Comparison of ENCODE assay signal across 1 cellular context in the genomic region with DNA sequence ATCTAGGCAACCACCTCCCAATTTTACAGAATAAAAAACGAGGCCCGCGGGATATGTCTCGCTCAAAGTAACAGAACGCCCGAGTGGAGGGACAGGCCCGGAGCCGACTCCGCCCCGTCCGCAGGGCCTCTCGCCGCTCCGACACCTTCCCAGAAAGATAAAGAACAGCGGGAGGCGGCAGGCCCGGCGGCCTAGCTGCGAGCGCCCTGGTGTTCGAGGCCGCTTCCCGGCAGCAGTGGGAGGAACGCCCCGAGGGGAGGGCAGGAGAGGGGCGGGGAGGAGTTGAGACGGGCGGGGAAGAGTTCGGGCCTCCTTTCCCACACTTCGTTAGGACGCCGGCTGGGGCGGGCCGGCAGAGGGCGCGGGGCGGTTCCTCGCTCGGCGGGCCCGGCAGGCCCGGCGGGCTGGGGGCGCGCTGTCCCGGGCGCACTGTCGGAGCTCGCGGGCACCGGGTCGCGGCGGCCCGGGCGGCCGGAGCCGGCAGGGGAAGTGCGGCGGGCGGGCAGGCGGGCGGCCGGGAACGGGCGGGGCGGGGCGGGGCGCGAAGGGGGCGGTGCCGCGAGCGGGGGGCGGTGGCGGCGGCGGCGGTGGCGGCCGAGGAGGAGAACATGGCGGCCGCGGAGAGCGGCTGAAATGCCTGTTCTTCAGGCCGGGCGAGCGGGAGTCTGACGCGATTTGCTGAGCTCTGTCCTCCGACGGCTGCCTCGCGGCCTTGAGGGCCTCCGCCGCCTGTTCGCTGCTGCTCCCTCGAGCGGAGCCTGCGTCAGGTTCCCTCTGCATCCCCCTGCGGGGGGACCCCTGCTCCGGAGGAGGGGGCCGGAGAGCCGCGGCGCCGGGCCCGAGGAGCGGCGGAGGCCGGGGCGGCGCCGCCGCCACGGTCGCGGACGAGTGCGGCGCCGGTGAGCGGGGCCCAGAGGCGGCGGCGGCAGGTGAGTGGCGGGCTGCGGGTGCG.
A peak's percentile ranks its signal among the peaks of the same experiment; 100 is the strongest.
TF ChIP-seq lines count a peak whose summit lies in the region.

A gene (plus strand): TSS at position 581 of the 952 bp plus-strand sequence. CDS start 167,424 bp downstream, outside the sequence.

TF ChIP-seq in HepG2, 621 proteins besides CTCF, POLR2A, EP300 and RAD21 (continued from another document and continues in another):
- TF ChIP-seq, protein P1, sequence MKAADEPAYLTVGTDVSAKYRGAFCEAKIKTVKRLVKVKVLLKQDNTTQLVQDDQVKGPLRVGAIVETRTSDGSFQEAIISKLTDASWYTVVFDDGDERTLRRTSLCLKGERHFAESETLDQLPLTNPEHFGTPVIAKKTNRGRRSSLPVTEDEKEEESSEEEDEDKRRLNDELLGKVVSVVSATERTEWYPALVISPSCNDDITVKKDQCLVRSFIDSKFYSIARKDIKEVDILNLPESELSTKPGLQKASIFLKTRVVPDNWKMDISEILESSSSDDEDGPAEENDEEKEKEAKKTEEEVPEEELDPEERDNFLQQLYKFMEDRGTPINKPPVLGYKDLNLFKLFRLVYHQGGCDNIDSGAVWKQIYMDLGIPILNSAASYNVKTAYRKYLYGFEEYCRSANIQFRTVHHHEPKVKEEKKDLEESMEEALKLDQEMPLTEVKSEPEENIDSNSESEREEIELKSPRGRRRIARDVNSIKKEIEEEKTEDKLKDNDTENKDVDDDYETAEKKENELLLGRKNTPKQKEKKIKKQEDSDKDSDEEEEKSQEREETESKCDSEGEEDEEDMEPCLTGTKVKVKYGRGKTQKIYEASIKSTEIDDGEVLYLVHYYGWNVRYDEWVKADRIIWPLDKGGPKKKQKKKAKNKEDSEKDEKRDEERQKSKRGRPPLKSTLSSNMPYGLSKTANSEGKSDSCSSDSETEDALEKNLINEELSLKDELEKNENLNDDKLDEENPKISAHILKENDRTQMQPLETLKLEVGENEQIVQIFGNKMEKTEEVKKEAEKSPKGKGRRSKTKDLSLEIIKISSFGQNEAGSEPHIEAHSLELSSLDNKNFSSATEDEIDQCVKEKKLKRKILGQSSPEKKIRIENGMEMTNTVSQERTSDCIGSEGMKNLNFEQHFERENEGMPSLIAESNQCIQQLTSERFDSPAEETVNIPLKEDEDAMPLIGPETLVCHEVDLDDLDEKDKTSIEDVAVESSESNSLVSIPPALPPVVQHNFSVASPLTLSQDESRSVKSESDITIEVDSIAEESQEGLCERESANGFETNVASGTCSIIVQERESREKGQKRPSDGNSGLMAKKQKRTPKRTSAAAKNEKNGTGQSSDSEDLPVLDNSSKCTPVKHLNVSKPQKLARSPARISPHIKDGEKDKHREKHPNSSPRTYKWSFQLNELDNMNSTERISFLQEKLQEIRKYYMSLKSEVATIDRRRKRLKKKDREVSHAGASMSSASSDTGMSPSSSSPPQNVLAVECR (CRISPR knock-in tag; IDR thresholded peaks at IDR 0.05; ENCODE audit: borderline replicate concordance): peak; percentile 74
- TF ChIP-seq SMAD3 (CRISPR knock-in tag; IDR thresholded peaks at IDR 0.05) (no peak), IRX3 (CRISPR knock-in tag; IDR thresholded peaks at IDR 0.05; ENCODE audit: borderline replicate concordance, low read depth) (0 out of 2 replicates have a peak, but pooled peaks have one; percentile 46), RBFOX2 (IDR thresholded peaks at IDR 0.05; ENCODE audit: low read depth, low read length) (peak; percentile 54), KAT7 (CRISPR knock-in tag; IDR thresholded peaks at IDR 0.05; ENCODE audit: borderline replicate concordance) (no peak; the same call in 1 of the 2 replicates), ZFX (CRISPR knock-in tag; IDR thresholded peaks at IDR 0.05; ENCODE audit: low read depth) (peak; percentile 92), CCAR2 (optimal IDR thresholded peaks at IDR 0.05; ENCODE audit: low read depth, low read length) (no peak), CAMTA2 (CRISPR knock-in tag; IDR thresholded peaks at IDR 0.05; ENCODE audit: borderline replicate concordance) (no peak), ZBTB3 (CRISPR knock-in tag; IDR thresholded peaks at IDR 0.05; ENCODE audit: borderline replicate concordance, low read depth) (no peak), GZF1 (CRISPR knock-in tag; IDR thresholded peaks at IDR 0.05) (no peak), HOXA7 (CRISPR knock-in tag; IDR thresholded peaks at IDR 0.05) (no peak), ZBTB7A (CRISPR knock-in tag; IDR thresholded peaks at IDR 0.05) (no peak), ZNF34 (CRISPR knock-in tag; IDR thresholded peaks at IDR 0.05; ENCODE audit: borderline replicate concordance) (0 out of 2 replicates have a peak, but pooled peaks have one; percentile 23), ZC3H4 (CRISPR knock-in tag; IDR thresholded peaks at IDR 0.05; ENCODE audit: borderline replicate concordance) (no peak), RBM39 (IDR thresholded peaks at IDR 0.05; ENCODE audit: low read depth, low read length, poor library complexity, severe bottlenecking) (no peak), ARNT (IDR thresholded peaks at IDR 0.05) (no peak), ZFP82 (CRISPR knock-in tag; IDR thresholded peaks at IDR 0.05; ENCODE audit: borderline replicate concordance) (0 out of 2 replicates have a peak, but pooled peaks have one; percentile 10), ZNF383 (CRISPR knock-in tag; IDR thresholded peaks at IDR 0.05; ENCODE audit: borderline replicate concordance) (no peak), MXI1 (IDR thresholded peaks at IDR 0.05; ENCODE audit: borderline replicate concordance, low read depth, low read length) (0 out of 3 replicates have a peak, but pooled peaks have one; percentile 21), ZSCAN20 (CRISPR knock-in tag; IDR thresholded peaks at IDR 0.05; ENCODE audit: borderline replicate concordance) (no peak), SKI (IDR thresholded peaks at IDR 0.05; ENCODE audit: partially characterized antibody) (no peak), YEATS4 (CRISPR knock-in tag; IDR thresholded peaks at IDR 0.05; ENCODE audit: borderline replicate concordance) (peak; percentile 19; the same call in 1 of the 2 replicates), NFKBIZ (CRISPR knock-in tag; IDR thresholded peaks at IDR 0.05) (no peak), SNAPC2 (CRISPR knock-in tag; IDR thresholded peaks at IDR 0.05) (0 out of 2 replicates have a peak, but pooled peaks have one; percentile 49), ZNF569 (CRISPR knock-in tag; IDR thresholded peaks at IDR 0.05; ENCODE audit: borderline replicate concordance) (no peak), IKZF1 (IDR thresholded peaks at IDR 0.05) (no peak), HNF4A (CRISPR knock-in tag; IDR thresholded peaks at IDR 0.05) (0 out of 2 replicates have a peak, but pooled peaks have one; percentile 11)
- TF ChIP-seq, protein P2, sequence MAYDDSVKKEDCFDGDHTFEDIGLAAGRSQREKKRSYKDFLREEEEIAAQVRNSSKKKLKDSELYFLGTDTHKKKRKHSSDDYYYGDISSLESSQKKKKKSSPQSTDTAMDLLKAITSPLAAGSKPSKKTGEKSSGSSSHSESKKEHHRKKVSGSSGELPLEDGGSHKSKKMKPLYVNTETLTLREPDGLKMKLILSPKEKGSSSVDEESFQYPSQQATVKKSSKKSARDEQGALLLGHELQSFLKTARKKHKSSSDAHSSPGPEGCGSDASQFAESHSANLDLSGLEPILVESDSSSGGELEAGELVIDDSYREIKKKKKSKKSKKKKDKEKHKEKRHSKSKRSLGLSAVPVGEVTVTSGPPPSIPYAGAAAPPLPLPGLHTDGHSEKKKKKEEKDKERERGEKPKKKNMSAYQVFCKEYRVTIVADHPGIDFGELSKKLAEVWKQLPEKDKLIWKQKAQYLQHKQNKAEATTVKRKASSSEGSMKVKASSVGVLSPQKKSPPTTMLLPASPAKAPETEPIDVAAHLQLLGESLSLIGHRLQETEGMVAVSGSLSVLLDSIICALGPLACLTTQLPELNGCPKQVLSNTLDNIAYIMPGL (CRISPR knock-in tag; IDR thresholded peaks at IDR 0.05; ENCODE audit: borderline replicate concordance in 1 of 2, low read depth in 1 of 2): peak in 1 of 2 experiments; percentile 50; a peak in 2 of 4 replicates
- TF ChIP-seq, protein P3, sequence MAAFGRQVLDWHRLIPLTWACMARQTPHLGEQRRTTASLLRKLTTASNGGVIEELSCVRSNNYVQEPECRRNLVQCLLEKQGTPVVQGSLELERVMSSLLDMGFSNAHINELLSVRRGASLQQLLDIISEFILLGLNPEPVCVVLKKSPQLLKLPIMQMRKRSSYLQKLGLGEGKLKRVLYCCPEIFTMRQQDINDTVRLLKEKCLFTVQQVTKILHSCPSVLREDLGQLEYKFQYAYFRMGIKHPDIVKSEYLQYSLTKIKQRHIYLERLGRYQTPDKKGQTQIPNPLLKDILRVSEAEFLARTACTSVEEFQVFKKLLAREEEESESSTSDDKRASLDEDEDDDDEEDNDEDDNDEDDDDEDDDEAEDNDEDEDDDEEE (CRISPR knock-in tag; IDR thresholded peaks at IDR 0.05): no peak
- TF ChIP-seq, protein P4, sequence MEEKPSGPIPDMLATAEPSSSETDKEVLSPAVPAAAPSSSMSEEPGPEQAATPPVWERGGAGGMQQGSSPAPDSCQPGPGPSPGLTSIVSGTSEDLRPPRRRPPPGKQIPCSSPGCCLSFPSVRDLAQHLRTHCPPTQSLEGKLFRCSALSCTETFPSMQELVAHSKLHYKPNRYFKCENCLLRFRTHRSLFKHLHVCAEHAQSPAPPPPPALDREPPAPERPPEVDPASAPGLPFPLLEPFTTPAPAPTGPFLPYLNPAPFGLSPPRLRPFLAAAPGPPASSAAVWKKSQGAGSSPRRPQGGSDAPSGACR (CRISPR knock-in tag; IDR thresholded peaks at IDR 0.05): 0 out of 2 replicates have a peak, but pooled peaks have one; percentile 16
- TF ChIP-seq, protein P5, sequence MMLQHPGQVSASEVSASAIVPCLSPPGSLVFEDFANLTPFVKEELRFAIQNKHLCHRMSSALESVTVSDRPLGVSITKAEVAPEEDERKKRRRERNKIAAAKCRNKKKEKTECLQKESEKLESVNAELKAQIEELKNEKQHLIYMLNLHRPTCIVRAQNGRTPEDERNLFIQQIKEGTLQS (CRISPR knock-in tag; IDR thresholded peaks at IDR 0.05): 0 out of 2 replicates have a peak, but pooled peaks have one; percentile 10
- TF ChIP-seq, protein P6, sequence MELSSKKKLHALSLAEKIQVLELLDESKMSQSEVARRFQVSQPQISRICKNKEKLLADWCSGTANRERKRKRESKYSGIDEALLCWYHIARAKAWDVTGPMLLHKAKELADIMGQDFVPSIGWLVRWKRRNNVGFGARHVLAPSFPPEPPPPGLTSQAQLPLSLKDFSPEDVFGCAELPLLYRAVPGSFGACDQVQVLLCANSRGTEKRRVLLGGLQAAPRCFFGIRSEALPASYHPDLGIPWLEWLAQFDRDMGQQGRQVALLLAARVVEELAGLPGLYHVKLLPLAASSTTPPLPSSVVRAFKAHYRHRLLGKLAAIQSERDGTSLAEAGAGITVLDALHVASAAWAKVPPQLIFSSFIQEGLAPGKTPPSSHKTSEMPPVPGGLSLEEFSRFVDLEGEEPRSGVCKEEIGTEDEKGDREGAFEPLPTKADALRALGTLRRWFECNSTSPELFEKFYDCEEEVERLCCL (CRISPR knock-in tag; IDR thresholded peaks at IDR 0.05; ENCODE audit: borderline replicate concordance): no peak
- TF ChIP-seq, protein P7, sequence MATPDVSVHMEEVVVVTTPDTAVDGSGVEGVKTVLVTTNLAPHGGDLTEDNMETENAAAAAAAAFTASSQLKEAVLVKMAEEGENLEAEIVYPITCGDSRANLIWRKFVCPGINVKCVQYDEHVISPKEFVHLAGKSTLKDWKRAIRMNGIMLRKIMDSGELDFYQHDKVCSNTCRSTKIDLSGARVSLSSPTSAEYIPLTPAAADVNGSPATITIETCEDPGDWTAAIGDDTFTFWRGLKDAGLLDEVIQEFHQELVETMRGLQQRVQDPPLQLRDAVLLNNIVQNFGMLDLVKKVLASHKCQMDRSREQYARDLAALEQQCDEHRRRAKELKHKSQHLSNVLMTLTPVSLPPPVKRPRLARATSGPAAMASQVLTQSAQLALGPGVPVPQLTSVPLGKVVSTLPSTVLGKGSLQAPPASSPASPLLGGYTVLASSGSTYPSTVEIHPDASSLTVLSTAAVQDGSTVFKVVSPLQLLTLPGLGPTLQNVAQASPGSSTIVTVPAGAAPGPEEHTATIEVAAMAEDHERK (CRISPR knock-in tag; IDR thresholded peaks at IDR 0.05; ENCODE audit: low read depth): no peak
- TF ChIP-seq, protein P8, sequence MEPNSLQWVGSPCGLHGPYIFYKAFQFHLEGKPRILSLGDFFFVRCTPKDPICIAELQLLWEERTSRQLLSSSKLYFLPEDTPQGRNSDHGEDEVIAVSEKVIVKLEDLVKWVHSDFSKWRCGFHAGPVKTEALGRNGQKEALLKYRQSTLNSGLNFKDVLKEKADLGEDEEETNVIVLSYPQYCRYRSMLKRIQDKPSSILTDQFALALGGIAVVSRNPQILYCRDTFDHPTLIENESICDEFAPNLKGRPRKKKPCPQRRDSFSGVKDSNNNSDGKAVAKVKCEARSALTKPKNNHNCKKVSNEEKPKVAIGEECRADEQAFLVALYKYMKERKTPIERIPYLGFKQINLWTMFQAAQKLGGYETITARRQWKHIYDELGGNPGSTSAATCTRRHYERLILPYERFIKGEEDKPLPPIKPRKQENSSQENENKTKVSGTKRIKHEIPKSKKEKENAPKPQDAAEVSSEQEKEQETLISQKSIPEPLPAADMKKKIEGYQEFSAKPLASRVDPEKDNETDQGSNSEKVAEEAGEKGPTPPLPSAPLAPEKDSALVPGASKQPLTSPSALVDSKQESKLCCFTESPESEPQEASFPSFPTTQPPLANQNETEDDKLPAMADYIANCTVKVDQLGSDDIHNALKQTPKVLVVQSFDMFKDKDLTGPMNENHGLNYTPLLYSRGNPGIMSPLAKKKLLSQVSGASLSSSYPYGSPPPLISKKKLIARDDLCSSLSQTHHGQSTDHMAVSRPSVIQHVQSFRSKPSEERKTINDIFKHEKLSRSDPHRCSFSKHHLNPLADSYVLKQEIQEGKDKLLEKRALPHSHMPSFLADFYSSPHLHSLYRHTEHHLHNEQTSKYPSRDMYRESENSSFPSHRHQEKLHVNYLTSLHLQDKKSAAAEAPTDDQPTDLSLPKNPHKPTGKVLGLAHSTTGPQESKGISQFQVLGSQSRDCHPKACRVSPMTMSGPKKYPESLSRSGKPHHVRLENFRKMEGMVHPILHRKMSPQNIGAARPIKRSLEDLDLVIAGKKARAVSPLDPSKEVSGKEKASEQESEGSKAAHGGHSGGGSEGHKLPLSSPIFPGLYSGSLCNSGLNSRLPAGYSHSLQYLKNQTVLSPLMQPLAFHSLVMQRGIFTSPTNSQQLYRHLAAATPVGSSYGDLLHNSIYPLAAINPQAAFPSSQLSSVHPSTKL (CRISPR knock-in tag; IDR thresholded peaks at IDR 0.05): no peak
- TF ChIP-seq, protein P9, sequence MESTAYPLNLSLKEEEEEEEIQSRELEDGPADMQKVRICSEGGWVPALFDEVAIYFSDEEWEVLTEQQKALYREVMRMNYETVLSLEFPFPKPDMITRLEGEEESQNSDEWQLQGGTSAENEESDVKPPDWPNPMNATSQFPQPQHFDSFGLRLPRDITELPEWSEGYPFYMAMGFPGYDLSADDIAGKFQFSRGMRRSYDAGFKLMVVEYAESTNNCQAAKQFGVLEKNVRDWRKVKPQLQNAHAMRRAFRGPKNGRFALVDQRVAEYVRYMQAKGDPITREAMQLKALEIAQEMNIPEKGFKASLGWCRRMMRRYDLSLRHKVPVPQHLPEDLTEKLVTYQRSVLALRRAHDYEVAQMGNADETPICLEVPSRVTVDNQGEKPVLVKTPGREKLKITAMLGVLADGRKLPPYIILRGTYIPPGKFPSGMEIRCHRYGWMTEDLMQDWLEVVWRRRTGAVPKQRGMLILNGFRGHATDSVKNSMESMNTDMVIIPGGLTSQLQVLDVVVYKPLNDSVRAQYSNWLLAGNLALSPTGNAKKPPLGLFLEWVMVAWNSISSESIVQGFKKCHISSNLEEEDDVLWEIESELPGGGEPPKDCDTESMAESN (CRISPR knock-in tag; conservative IDR thresholded peaks at IDR 0.05): peak; percentile 62
- TF ChIP-seq, protein P10, sequence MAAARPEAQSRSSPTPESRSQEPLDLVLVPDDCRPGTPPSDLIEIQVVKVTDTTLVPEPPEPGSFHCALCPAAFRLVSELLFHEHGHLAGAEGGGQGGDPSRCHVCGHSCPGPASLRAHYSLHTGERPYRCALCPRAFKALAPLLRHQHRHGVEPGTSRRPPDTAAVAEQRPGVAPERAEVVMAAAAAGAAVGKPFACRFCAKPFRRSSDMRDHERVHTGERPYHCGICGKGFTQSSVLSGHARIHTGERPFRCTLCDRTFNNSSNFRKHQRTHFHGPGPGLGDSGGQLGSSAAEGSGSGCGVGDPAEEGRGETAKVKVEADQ (CRISPR knock-in tag; IDR thresholded peaks at IDR 0.05; ENCODE audit: borderline replicate concordance): no peak
